Comparison of ENCODE assay signal across 19 cellular contexts in the genomic region with DNA sequence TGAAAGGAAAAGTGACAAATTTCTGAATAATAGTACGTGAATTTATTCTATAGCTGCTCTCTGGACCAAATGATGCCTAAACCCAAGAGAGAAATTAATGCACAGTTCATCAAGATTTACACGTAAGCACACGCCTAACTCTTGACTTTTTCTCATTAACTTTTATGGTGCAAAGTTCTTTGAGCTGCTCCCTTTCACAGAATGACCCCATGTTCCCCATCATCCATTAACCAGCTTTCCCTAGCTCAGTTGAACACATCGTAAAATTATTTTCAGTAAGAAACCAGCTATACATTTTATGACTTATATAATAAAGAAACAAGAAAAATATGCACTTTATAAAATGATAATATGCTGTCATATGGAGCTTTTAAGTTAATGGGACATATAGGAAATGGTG. TPM values are rescaled to one million over a fixed set of nuclear protein-coding genes. Genes with fewer than 3 reads are reported as not detected.
"Had no signal": no experiment of that assay in that cellular context is flagged by ENCODE, and none has a peak within 500 bp of the region (broad histone marks: within the 10 kb centered on the region; RNA-seq: fewer than 3 reads in every experiment).

No MANE protein-coding gene starts in this region.

- H3K4me3 Mint-ChIP-seq: IgD-negative memory B cell had no signal

- DNase-seq: Kasumi-1, MM.1S, NCI-H1092 treated with DMSO at 0.1 percent for 48 hours, NCI-H1436, NCI-H2171 treated with DMSO at 0.1 percent for 48 hours, NCI-H345, NCI-H446 treated with DMSO at 0.1 percent for 48 hours, NCI-H748 treated with DMSO at 0.1 percent for 48 hours, Right ventricle myocardium superior, RPMI8226, SIG-M5, SK-N-SH, SW 1271 had no signal

- FAIRE-seq: HTR-8/SVneo, K562, RCC 7860 had no signal

- H3K27me3 ChIP-seq: SJSA1 had no signal

- H3K36me3 ChIP-seq: SJSA1 had no signal

- H3K9me3 ChIP-seq: SJSA1, SK-N-SH had no signal

- H3K4me3 ChIP-seq: K562, SJSA1 had no signal

- H3K9me2 ChIP-seq: SK-N-SH had no signal

- H3K36me3 Mint-ChIP-seq: IgD-negative memory B cell had no signal

- H3K9ac ChIP-seq: KMS-11, SK-N-SH had no signal

- H3K4me1 ChIP-seq: SJSA1 had no signal

- H3K4me1 Mint-ChIP-seq: IgD-negative memory B cell had no signal

- H3K27ac ChIP-seq: KMS-11, SJSA1 had no signal

- H3K27me3 Mint-ChIP-seq: IgD-negative memory B cell had no signal

- H3K27ac Mint-ChIP-seq: IgD-negative memory B cell had no signal

- H3K4me2 ChIP-seq: KMS-11, SK-N-SH had no signal

RNA-seq across cellular contexts. Expression of gene ID4, which starts 54.3 kb away (rescaled TPM):
- total RNA-seq: K562 had no signal
- polyA plus RNA-seq: IgD-negative memory B cell, K562 had no signal
